In genomic region chr17:49612721-49613120, GRCh38 we compare ENCODE assay signal across 33 cellular contexts. TPM values are rescaled to one million over a fixed set of nuclear protein-coding genes. Genes with fewer than 3 reads are reported as not detected.
DNase-seq lines count a peak whose midpoint lies in the region; ATAC-seq, FAIRE-seq and TF ChIP-seq lines count a peak whose summit lies in the region.
"Had no signal": no experiment of that assay in that cellular context is flagged by ENCODE, and none has a peak within 500 bp of the region (broad histone marks: within the 10 kb centered on the region; RNA-seq: fewer than 3 reads in every experiment).

No MANE protein-coding gene starts in this region.

- H3K9me3 Mint-ChIP-seq in stimulated activated effector memory CD8-positive, alpha-beta T cell treated with anti-CD3 and anti-CD28 coated beads, Interleukin-12 subunit alpha, Interleukin-12 subunit beta, amount 100 ng/mL, for 72 hours, result no peaks in the 10 kb centered on the region
- H3K9me3 Mint-ChIP-seq: activated CD4-positive, alpha-beta memory T cell treated with anti-CD3 and anti-CD28 coated beads for 36 hours; activated naive CD4-positive, alpha-beta T cell treated with anti-CD3 and anti-CD28 coated beads, Interleukin-2, amount 50 U/mL, for 24 hours; activated T-helper 2 cell treated with anti-CD3 and anti-CD28 coated beads, Interferon-gamma antibody, Interleukin-2, Interleukin-4, amounts not matched to agents 10 μg/mL and 5 μg/mL and 100 μg/mL, durations not matched to agents 14 hours and 24 hours and 36 hours; CD8-positive, alpha-beta memory T cell; natural killer cell treated with Interleukin-12 subunit alpha and Interleukin-12 subunit beta and Interleukin-15 and Interleukin-18, amount 100 ng/mL, for 72 hours; stimulated activated naive CD8-positive, alpha-beta T cell treated with anti-CD3 and anti-CD28 coated beads, Interleukin-15, Interleukin-2, amounts not matched to agents 100 ng/mL and 50 ng/mL, for 24 hours; T-helper 1 cell treated with Interleukin-12 subunit alpha and Interleukin-12 subunit beta and Interleukin-4 antibody, amounts not matched to agents 30 μg/mL and 1 μg/mL, for 36 hours had no signal

- no peaks in the 10 kb centered on the region for H3K36me3 ChIP-seq in parathyroid adenoma (ENCODE audit: control insufficient read depth, insufficient read depth, low read length)

- H3K27ac ChIP-seq in parathyroid adenoma, result no peak overlapping the region
- H3K27ac ChIP-seq: KMS-11, testis had no signal

- DNase-seq in ACHN (peak; percentile 62), M059J (ENCODE audit: low read depth) (peak; percentile 22), fibroblast of villous mesenchyme (ENCODE audit: low read depth) (peak; percentile 19), frontal cortex (ENCODE audit: low spot score in 2 of 2) (no peak), G401 (ENCODE audit: low spot score) (no peak)
- DNase-seq in stimulated activated effector memory CD8-positive, alpha-beta T cell treated with anti-CD3 and anti-CD28 coated beads, Interleukin-12 subunit alpha, Interleukin-12 subunit beta, amount 100 ng/mL, for 72 hours (ENCODE audit: low spot score in 2 of 2), result no peak
- DNase-seq: activated CD4-positive, alpha-beta memory T cell treated with anti-CD3 and anti-CD28 coated beads for 36 hours; CD8-positive, alpha-beta memory T cell; effector CD8-positive, alpha-beta T cell; EL; foreskin fibroblast; mucosa of descending colon; NCI-H1417 treated with DMSO at 0.1 percent for 48 hours; NCI-H2081; NCI-H526; retina; Right ventricle myocardium superior; small intestine; testis had no signal

- no peaks in the 10 kb centered on the region for H3K27me3 ChIP-seq in parathyroid adenoma (ENCODE audit: control insufficient read depth, insufficient read depth, low read length)
- H3K27me3 ChIP-seq: testis had no signal

- no peak overlapping the region for H3K9ac ChIP-seq in parathyroid adenoma
- H3K9ac ChIP-seq: KMS-11 had no signal

- peak overlapping the region; percentile 32 for H3K4me2 ChIP-seq in parathyroid adenoma (ENCODE audit: low read length)
- H3K4me2 ChIP-seq: KMS-11 had no signal

- peaks cover 97% of the 10 kb centered on the region for H3K36me3 Mint-ChIP-seq in stimulated activated effector memory CD8-positive, alpha-beta T cell treated with anti-CD3 and anti-CD28 coated beads, Interleukin-12 subunit alpha, Interleukin-12 subunit beta, amount 100 ng/mL, for 72 hours

- no peaks in the 10 kb centered on the region for H3K4me1 ChIP-seq in parathyroid adenoma
- H3K4me1 ChIP-seq: HAP-1 had no signal

- no peaks in the 10 kb centered on the region for H3K9me3 ChIP-seq in parathyroid adenoma (ENCODE audit: control insufficient read depth, low read length)
- H3K9me3 ChIP-seq: HAP-1, mucosa of descending colon, testis had no signal

- in situ Hi-C loops in ACHN (cut with HindIII; ENCODE audit: low pct_ligation_motif_present, low pct_unique_long_range_greater_than_20kb, low sequenced_read_pairs) (no loop called here), G401 (cut with HindIII; ENCODE audit: low sequenced_read_pairs) (no loop called here)

- H3K4me3 ChIP-seq in fibroblast of villous mesenchyme (ENCODE audit: low read depth, low read length), result no peak overlapping the region
- H3K4me3 ChIP-seq in parathyroid adenoma (ENCODE audit: low read depth, low read length), result no peak overlapping the region
- H3K4me3 ChIP-seq: HAP-1, mucosa of descending colon, testis had no signal

- H3K79me2 ChIP-seq in parathyroid adenoma, result peaks cover 2% of the 10 kb centered on the region

- no peak overlapping the region for H2AFZ ChIP-seq in parathyroid adenoma

- H3K4me3 Mint-ChIP-seq in stimulated activated effector memory CD8-positive, alpha-beta T cell treated with anti-CD3 and anti-CD28 coated beads, Interleukin-12 subunit alpha, Interleukin-12 subunit beta, amount 100 ng/mL, for 72 hours, result no peak overlapping the region
- H3K4me3 Mint-ChIP-seq: activated CD4-positive, alpha-beta memory T cell treated with anti-CD3 and anti-CD28 coated beads for 36 hours; activated naive CD4-positive, alpha-beta T cell treated with anti-CD3 and anti-CD28 coated beads, Interleukin-2, amount 50 U/mL, for 24 hours; B cell; CD8-positive, alpha-beta memory T cell; natural killer cell treated with Interleukin-12 subunit alpha and Interleukin-12 subunit beta and Interleukin-15 and Interleukin-18, amount 100 ng/mL, for 72 hours; stimulated activated naive CD8-positive, alpha-beta T cell treated with anti-CD3 and anti-CD28 coated beads, Interleukin-15, Interleukin-2, amounts not matched to agents 100 ng/mL and 50 ng/mL, for 24 hours; T-helper 1 cell treated with Interleukin-12 subunit alpha and Interleukin-12 subunit beta and Interleukin-4 antibody, amounts not matched to agents 30 μg/mL and 1 μg/mL, for 36 hours had no signal

- no peak for FAIRE-seq in frontal cortex (lab: Jason Lieb, UNC)
- FAIRE-seq: colon, GM18507, small intestine, TTC549 had no signal

- no peak overlapping the region for H3K27ac Mint-ChIP-seq in stimulated activated effector memory CD8-positive, alpha-beta T cell treated with anti-CD3 and anti-CD28 coated beads, Interleukin-12 subunit alpha, Interleukin-12 subunit beta, amount 100 ng/mL, for 72 hours
- H3K27ac Mint-ChIP-seq: activated CD4-positive, alpha-beta memory T cell treated with anti-CD3 and anti-CD28 coated beads for 36 hours; activated naive CD4-positive, alpha-beta T cell treated with anti-CD3 and anti-CD28 coated beads, Interleukin-2, amount 50 U/mL, for 24 hours; activated T-helper 2 cell treated with anti-CD3 and anti-CD28 coated beads, Interferon-gamma antibody, Interleukin-2, Interleukin-4, amounts not matched to agents 10 μg/mL and 5 μg/mL and 100 μg/mL, durations not matched to agents 14 hours and 24 hours and 36 hours; B cell; natural killer cell treated with Interleukin-12 subunit alpha and Interleukin-12 subunit beta and Interleukin-15 and Interleukin-18, amount 100 ng/mL, for 72 hours; stimulated activated naive CD8-positive, alpha-beta T cell treated with anti-CD3 and anti-CD28 coated beads, Interleukin-15, Interleukin-2, amounts not matched to agents 100 ng/mL and 50 ng/mL, for 24 hours; T-helper 1 cell treated with Interleukin-12 subunit alpha and Interleukin-12 subunit beta and Interleukin-4 antibody, amounts not matched to agents 30 μg/mL and 1 μg/mL, for 36 hours had no signal

- no peaks in the 10 kb centered on the region for H3K4me1 Mint-ChIP-seq in stimulated activated effector memory CD8-positive, alpha-beta T cell treated with anti-CD3 and anti-CD28 coated beads, Interleukin-12 subunit alpha, Interleukin-12 subunit beta, amount 100 ng/mL, for 72 hours
- H3K4me1 Mint-ChIP-seq: B cell had no signal

- ATAC-seq in HG02623 (IDR thresholded peaks at IDR 0.05; ENCODE audit: unreplicated experiment), result no peak
- ATAC-seq in stimulated activated effector memory CD8-positive, alpha-beta T cell treated with anti-CD3 and anti-CD28 coated beads, Interleukin-12 subunit alpha, Interleukin-12 subunit beta, amount 100 ng/mL, for 72 hours, result no peak
- ATAC-seq: mucosa of descending colon; natural killer cell treated with Interleukin-12 subunit alpha and Interleukin-12 subunit beta and Interleukin-15 and Interleukin-18, amount 100 ng/mL, for 72 hours; SK-N-SH treated with all-trans-retinoic acid at 6 μM for 48 hours had no signal

- TF ChIP-seq CTCF in fibroblast of villous mesenchyme (IDR thresholded peaks at IDR 0.05; ENCODE audit: insufficient read depth, low read depth, low read length) (no peak), parathyroid adenoma (IDR thresholded peaks at IDR 0.05) (no peak)

RNA-seq across cellular contexts. Expression of gene NXPH3, which starts 37.0 kb away (rescaled TPM):
- 3.5 and 5.2 TPM in 2 replicates for total RNA-seq in M059J (2014; rRNA removed; shearing (Covaris generic))
- total RNA-seq in fibroblast of villous mesenchyme, result 0.43 and 0.97 TPM in 2 replicates
- total RNA-seq in frontal cortex, result 7.7 TPM
- 93.4 and 111 TPM in 2 replicates for total RNA-seq in G401 (2014; rRNA removed; shearing (Covaris generic))
- total RNA-seq: B cell; natural killer cell treated with Interleukin-12 subunit alpha and Interleukin-12 subunit beta and Interleukin-15 and Interleukin-18, amount 100 ng/mL, for 72 hours had no signal

Comparison
In these comparisons a context has a peak if more than half of its experiments do, and no peak if none do; other contexts are left out.
1. DNase-seq: peak in ACHN (single experiment), M059J (single experiment) and fibroblast of villous mesenchyme (single experiment); none in stimulated activated effector memory CD8-positive, alpha-beta T cell treated with anti-CD3 and anti-CD28 coated beads, Interleukin-12 subunit alpha, Interleukin-12 subunit beta, amount 100 ng/mL, for 72 hours (0 of 2), frontal cortex (0 of 2) and G401 (single experiment).
2. RNA of gene NXPH3, which starts 37.0 kb away (total RNA-seq): 93.4 to 111 TPM in G401; 7.7 TPM in frontal cortex (single experiment), 3.5 to 5.2 TPM in M059J and 0.43 to 0.97 TPM in fibroblast of villous mesenchyme; every median in the first group is over 10 times any median in the second.